ENCODE assay signal across 20 cellular contexts in the genomic region with DNA sequence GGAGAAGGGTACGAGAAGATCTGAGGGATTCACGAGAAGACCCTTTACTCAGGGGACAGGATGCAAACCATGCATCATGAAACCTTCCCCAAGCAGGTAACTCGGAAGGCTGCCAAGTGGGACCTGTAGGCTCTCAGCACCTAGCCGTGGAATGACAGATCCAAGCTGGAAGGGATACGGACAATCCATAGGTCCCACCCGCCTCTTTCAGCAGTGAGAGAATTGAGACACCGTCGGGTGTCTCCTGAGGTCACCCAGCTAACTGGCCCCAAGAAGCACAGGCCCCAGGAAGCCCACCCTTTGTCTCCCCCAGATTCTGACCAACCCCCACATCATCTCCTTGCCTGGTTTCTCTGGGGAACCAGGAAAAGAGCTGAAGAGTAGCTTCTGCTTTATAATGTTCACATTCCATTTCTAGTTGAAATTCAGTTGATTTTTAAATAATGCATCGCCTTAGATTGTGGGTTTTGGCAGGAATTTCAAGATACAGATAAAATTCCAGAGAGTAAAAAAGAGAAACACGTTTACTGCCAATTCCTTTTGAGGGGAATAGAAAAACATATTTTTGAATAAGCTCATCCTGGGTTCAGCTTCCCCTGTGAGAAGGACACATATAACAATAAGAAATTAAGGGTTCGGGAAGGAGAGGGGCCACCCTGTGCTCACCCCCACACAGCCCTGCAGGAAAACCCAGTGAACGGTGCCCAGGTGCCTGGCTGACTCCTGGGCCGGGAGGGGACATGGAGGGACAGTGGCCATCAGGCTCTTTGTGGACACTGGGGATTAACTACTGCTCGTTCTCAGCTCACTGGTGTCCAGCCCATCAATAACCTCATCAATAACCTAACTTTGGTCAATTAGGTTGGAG.
"Had no signal": no experiment of that assay in that cellular context is flagged by ENCODE, and none has a peak within 500 bp of the region (broad histone marks: within the 10 kb centered on the region; RNA-seq: fewer than 3 reads in every experiment).

No MANE protein-coding gene starts in this region.

- H3K27me3 ChIP-seq: body of pancreas had no signal

- H3K4me3 Mint-ChIP-seq: activated B cell treated with CpG ODN at 0.5 μM for 24 hours; activated CD4-positive, alpha-beta memory T cell treated with anti-CD3 and anti-CD28 coated beads for 36 hours; stimulated activated naive CD8-positive, alpha-beta T cell treated with anti-CD3 and anti-CD28 coated beads, Interleukin-15, Interleukin-2, amounts not matched to agents 100 ng/mL and 50 ng/mL, for 24 hours had no signal

- H3K36me3 ChIP-seq: colonic mucosa, gastrocnemius medialis, heart left ventricle, tibial nerve had no signal

- ATAC-seq: naive thymus-derived CD8-positive, alpha-beta T cell had no signal

- H3K9me3 Mint-ChIP-seq: activated CD4-positive, alpha-beta memory T cell treated with anti-CD3 and anti-CD28 coated beads for 36 hours; activated naive CD4-positive, alpha-beta T cell treated with anti-CD3 and anti-CD28 coated beads, Interleukin-2, amount 50 U/mL, for 72 hours; naive thymus-derived CD8-positive, alpha-beta T cell; stimulated activated naive CD8-positive, alpha-beta T cell treated with anti-CD3 and anti-CD28 coated beads, Interleukin-15, Interleukin-2, amounts not matched to agents 100 ng/mL and 50 ng/mL, for 24 hours; T-cell had no signal

- H3K27ac Mint-ChIP-seq: activated B cell treated with CpG ODN at 0.5 μM for 24 hours; activated CD4-positive, alpha-beta memory T cell treated with anti-CD3 and anti-CD28 coated beads for 36 hours; activated naive CD4-positive, alpha-beta T cell treated with anti-CD3 and anti-CD28 coated beads, Interleukin-2, amount 50 U/mL, for 72 hours; stimulated activated naive CD8-positive, alpha-beta T cell treated with anti-CD3 and anti-CD28 coated beads, Interleukin-15, Interleukin-2, amounts not matched to agents 100 ng/mL and 50 ng/mL, for 24 hours; T-cell had no signal

- H3K36me3 Mint-ChIP-seq: activated CD4-positive, alpha-beta memory T cell treated with anti-CD3 and anti-CD28 coated beads for 36 hours; activated naive CD4-positive, alpha-beta T cell treated with anti-CD3 and anti-CD28 coated beads, Interleukin-2, amount 50 U/mL, for 72 hours; naive thymus-derived CD8-positive, alpha-beta T cell; T-cell had no signal

- FAIRE-seq: urothelium cell line had no signal

- H3K4me3 ChIP-seq: body of pancreas had no signal

- H3K9me3 ChIP-seq: body of pancreas, colonic mucosa, gastrocnemius medialis, heart left ventricle, psoas muscle, tibial nerve had no signal

- DNase-seq: activated B cell treated with CpG ODN at 0.5 μM for 24 hours; activated CD4-positive, alpha-beta memory T cell treated with anti-CD3 and anti-CD28 coated beads for 36 hours; activated CD4-positive, alpha-beta T cell treated with anti-CD3 and anti-CD28 coated beads for 4 hours; activated T-cell treated with anti-CD3 and anti-CD28 coated beads, Interleukin-2, amount 50 U/mL, for 1 hour; body of pancreas; central memory CD4-positive, alpha-beta T cell; colonic mucosa; gastrocnemius medialis; heart left ventricle; mesenchymal stem cell; naive thymus-derived CD8-positive, alpha-beta T cell; stimulated activated CD4-positive, alpha-beta T cell treated with anti-CD3 and anti-CD28 coated beads, Interleukin-15, amount 100 ng/mL, for 24 hours; stimulated activated CD4-positive, alpha-beta T cell treated with anti-CD3 and anti-CD28 coated beads, Interleukin-2, amount 100 ng/mL, for 48 hours; T-cell had no signal

- H3K27ac ChIP-seq: body of pancreas, colonic mucosa, gastrocnemius medialis, heart left ventricle, psoas muscle, skin epidermis, tibial nerve had no signal

- H3K4me1 ChIP-seq: colonic mucosa, psoas muscle had no signal
